Comparison of ENCODE assay signal across 1 cellular context in the genomic region with DNA sequence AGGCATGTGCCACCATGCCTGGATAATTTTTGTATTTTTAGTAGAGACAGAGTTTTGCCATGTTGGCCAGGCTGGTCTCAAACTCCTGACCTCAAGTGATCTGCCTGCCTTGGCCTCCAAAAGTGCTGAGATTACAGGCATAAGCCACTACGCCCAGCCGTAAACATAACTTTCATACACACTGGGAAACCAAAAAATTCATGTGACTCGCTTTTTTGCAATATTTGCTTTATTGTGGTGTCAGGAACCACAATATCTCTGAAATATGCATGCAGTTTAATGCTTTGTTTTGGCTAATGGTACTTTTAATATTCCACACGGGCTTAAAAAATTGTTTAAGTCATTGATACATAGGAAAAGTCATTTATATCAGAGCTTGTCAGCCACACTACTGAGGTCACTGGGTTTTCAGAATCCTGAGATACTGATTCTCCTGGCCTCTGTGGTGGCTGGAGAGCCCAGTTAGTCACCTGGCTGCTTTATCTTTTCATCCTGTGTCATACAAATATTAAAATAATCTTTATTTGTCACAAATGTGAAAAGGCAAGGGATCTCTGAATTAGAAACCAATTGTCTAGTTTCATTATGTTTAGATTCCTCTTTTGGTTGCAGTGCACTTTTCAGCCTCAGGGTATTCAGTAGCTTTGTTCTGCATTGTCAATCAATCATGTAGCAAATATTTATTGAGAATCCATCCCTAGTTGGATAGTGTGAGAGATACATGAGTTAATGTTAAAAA.
A peak's percentile ranks its signal among the peaks of the same experiment; 100 is the strongest.
TF ChIP-seq lines count a peak whose summit lies in the region.

No MANE protein-coding gene starts in this region.

TF ChIP-seq in HepG2, 621 proteins besides CTCF, POLR2A, EP300 and RAD21:
- no peak for TF ChIP-seq NPAS2 (CRISPR knock-in tag; IDR thresholded peaks at IDR 0.05; ENCODE audit: borderline replicate concordance)
- TF ChIP-seq SRY (CRISPR knock-in tag; IDR thresholded peaks at IDR 0.05) = no peak
- 0 out of 2 replicates have a peak, but pooled peaks have one; percentile 4 for TF ChIP-seq POLR2AphosphoS5 (IDR thresholded peaks at IDR 0.05; ENCODE audit: low read depth, low read length)
- no peak for TF ChIP-seq MTF1 (CRISPR knock-in tag; IDR thresholded peaks at IDR 0.05)
